In the genomic region with DNA sequence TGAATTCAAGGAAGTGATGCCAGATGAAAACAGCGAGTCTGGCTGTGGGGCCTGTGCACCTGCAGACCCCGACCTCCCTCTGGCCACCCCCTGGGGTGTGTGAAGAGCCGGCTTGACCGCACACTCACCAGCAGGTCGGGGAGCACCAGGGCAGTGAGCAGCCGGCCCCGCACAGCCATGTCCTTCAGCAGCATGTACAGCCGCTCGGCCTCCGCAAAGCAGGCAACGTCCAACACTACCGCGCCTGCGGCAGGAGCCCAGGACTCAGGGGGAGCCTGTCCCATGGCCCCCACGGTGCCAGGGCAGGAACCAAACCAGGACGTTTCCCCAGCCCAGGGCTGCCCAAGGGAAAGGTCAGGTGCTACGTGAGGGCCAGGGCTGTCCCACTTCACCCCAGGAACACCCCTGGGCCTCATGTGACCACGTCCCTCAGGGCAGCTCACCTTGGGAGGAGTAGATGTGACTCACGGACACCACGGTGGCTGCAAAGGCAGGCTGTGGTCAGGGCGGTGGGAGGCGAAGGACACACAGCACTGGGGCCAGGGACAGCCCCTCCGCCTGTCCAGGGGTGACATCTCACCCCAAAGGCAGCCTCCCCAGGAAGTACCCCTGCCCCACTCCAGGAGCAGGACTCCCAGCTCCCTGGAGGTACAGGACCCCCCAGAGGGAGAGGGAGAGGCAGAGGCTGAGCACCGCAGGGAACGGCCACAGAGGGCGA, we compare ENCODE assay signal across 15 cellular contexts. TPM values are rescaled to one million over a fixed set of nuclear protein-coding genes. Genes with fewer than 3 reads are reported as not detected.
"Had no signal": no experiment of that assay in that cellular context is flagged by ENCODE, and none has a peak within 500 bp of the region (broad histone marks: within the 10 kb centered on the region; RNA-seq: fewer than 3 reads in every experiment).

No MANE protein-coding gene starts in this region.

- H3K27ac Mint-ChIP-seq: dendritic cell treated with granulocyte-macrophage colony-stimulating factor and Interleukin-4, amounts not matched to agents 40 ng/mL and 50 ng/mL, for 4 days; neural progenitor cell had no signal

- H3K4me2 ChIP-seq: neural progenitor cell had no signal

- H3K36me3 Mint-ChIP-seq: naive thymus-derived CD8-positive, alpha-beta T cell; neural progenitor cell had no signal

- DNase-seq: esophagus squamous epithelium; foreskin fibroblast; left colon; mucosa of descending colon; occipital lobe; small intestine; stimulated activated CD4-positive, alpha-beta T cell treated with anti-CD3 and anti-CD28 coated beads, Interleukin-2, amount 100 ng/mL, for 48 hours; stimulated activated naive CD4-positive, alpha-beta T cell treated with Interleukin-2 at 50 U/mL for 16 hours; trophoblast cell had no signal

- H3K4me1 Mint-ChIP-seq: neural progenitor cell had no signal

- H3K9me3 ChIP-seq: esophagus squamous epithelium, gastroesophageal sphincter, mucosa of descending colon, psoas muscle had no signal

- H3K27ac ChIP-seq: esophagus squamous epithelium, gastroesophageal sphincter, neural progenitor cell, psoas muscle had no signal

- H3K4me3 ChIP-seq: esophagus squamous epithelium, gastroesophageal sphincter, mucosa of descending colon, neural progenitor cell, psoas muscle had no signal

- H3K9me3 Mint-ChIP-seq: dendritic cell treated with granulocyte-macrophage colony-stimulating factor and Interleukin-4, amounts not matched to agents 40 ng/mL and 50 ng/mL, for 4 days; naive thymus-derived CD8-positive, alpha-beta T cell; neural progenitor cell had no signal

- H3K27me3 Mint-ChIP-seq: naive thymus-derived CD8-positive, alpha-beta T cell had no signal

- FAIRE-seq: colon, small intestine had no signal

- H3K9ac ChIP-seq: neural progenitor cell had no signal

- H3K27me3 ChIP-seq: esophagus squamous epithelium had no signal

- ATAC-seq: gastroesophageal sphincter; left colon; mucosa of descending colon; naive thymus-derived CD8-positive, alpha-beta T cell; psoas muscle had no signal

- H2AFZ ChIP-seq: neural progenitor cell had no signal

- H3K4me3 Mint-ChIP-seq: dendritic cell treated with granulocyte-macrophage colony-stimulating factor and Interleukin-4, amounts not matched to agents 40 ng/mL and 50 ng/mL, for 4 days; naive thymus-derived CD8-positive, alpha-beta T cell; neural progenitor cell had no signal

- H3K36me3 ChIP-seq: neural progenitor cell had no signal

- H3K4me1 ChIP-seq: neural progenitor cell, psoas muscle had no signal

RNA-seq across cellular contexts. Expression of gene SLC26A1, which starts 28.0 kb away (rescaled TPM):
- total RNA-seq: esophagus squamous epithelium, gastroesophageal sphincter had no signal
